In genomic region chr6:53795702-53796450, GRCh38 we compare ENCODE assay signal across 8 cellular contexts. TPM values are rescaled to one million over a fixed set of nuclear protein-coding genes. Genes with fewer than 3 reads are reported as not detected.
DNase-seq lines count a peak whose midpoint lies in the region; ATAC-seq and TF ChIP-seq lines count a peak whose summit lies in the region.

No MANE protein-coding gene starts in this region.

- H3K9ac ChIP-seq in neuronal stem cell (ENCODE audit: low read depth, low read length, poor library complexity): peak overlapping the region; percentile 73

- H3K79me1 ChIP-seq in neuronal stem cell (ENCODE audit: low read depth, low read length): no peaks in the 10 kb centered on the region

- no peaks in the 10 kb centered on the region for H3K9me3 ChIP-seq in BE2C
- H3K9me3 ChIP-seq in neuronal stem cell (replicated peaks in 1 of 2; ENCODE audit: control insufficient read depth in 2 of 2, insufficient read depth in 1 of 2, low read depth in 1 of 2, low read length in 2 of 2): no peaks in the 10 kb centered on the region

- peak overlapping the region; percentile 90 for H3K4me3 ChIP-seq in BE2C (ENCODE audit: low read depth, low read length)
- peak overlapping the region; percentile 81 to 90 for H3K4me3 ChIP-seq in neuronal stem cell (ENCODE audit: low read length in 2 of 2)

- peak overlapping the region; percentile 36 for H2AK5ac ChIP-seq in neuronal stem cell (ENCODE audit: low read depth, low read length)

- H3K36me3 ChIP-seq in BE2C (no peaks in the 10 kb centered on the region), neuronal stem cell (replicated peaks in 1 of 2; ENCODE audit: control insufficient read depth in 2 of 2, insufficient read depth in 2 of 2, low read length in 2 of 2) (no peaks in the 10 kb centered on the region)

- peaks cover 24% of the 10 kb centered on the region for H3K4me1 Mint-ChIP-seq in activated T-cell treated with anti-CD3 and anti-CD28 coated beads, Interleukin-2, amount 50 U/mL, for 4 hours (ENCODE audit: low read depth)

- H2BK5ac ChIP-seq in neuronal stem cell (ENCODE audit: low read length): no peak overlapping the region

- H3K4me1 ChIP-seq in BE2C (no peaks in the 10 kb centered on the region), foreskin keratinocyte (peaks cover 19% of the 10 kb centered on the region), neuronal stem cell (ENCODE audit: control insufficient read depth in 2 of 2, insufficient read depth in 1 of 2, low read depth in 1 of 2, low read length in 2 of 2) (peaks cover 3 to 6% of the 10 kb centered on the region in 2 donors)

- no peak for TF ChIP-seq CTCF in BE2C (IDR thresholded peaks at IDR 0.05; ENCODE audit: low read depth, low read length)
- no peak for TF ChIP-seq CTCF in foreskin keratinocyte (conservative IDR thresholded peaks at IDR 0.05)

- H3K4ac ChIP-seq in neuronal stem cell (ENCODE audit: low read length): no peak overlapping the region

- no peak overlapping the region for H2BK12ac ChIP-seq in neuronal stem cell (ENCODE audit: low read length)

- peak overlapping the region; percentile 95 for H3K4me3 Mint-ChIP-seq in activated T-cell treated with anti-CD3 and anti-CD28 coated beads, Interleukin-2, amount 50 U/mL, for 4 hours

- peak overlapping the region; percentile 48 for H3K14ac ChIP-seq in neuronal stem cell (ENCODE audit: low read length)

- in situ Hi-C loops in KBM-7 (cut with MboI; ENCODE audit: low pct_unique_long_range_greater_than_20kb, low sequenced_read_pairs): no loop called here

- no peak overlapping the region for H4K8ac ChIP-seq in neuronal stem cell (ENCODE audit: low read depth, low read length)

- no peak overlapping the region for H2BK15ac ChIP-seq in neuronal stem cell (ENCODE audit: low read length)

- H4K91ac ChIP-seq in neuronal stem cell (ENCODE audit: low read depth, low read length, poor library complexity): no peak overlapping the region

- H3K36me3 Mint-ChIP-seq in activated T-cell treated with anti-CD3 and anti-CD28 coated beads, Interleukin-2, amount 50 U/mL, for 4 hours (ENCODE audit: insufficient read depth): no peaks in the 10 kb centered on the region

- DNase-seq in BE2C (no peak), KBM-7 (peak; percentile 29), foreskin keratinocyte (peak in 1 of 2 donors; percentile 72), neuronal stem cell (ENCODE audit: low spot score) (peak; percentile 40), left lobe of liver (ENCODE audit: low spot score) (no peak), mesenteric fat pad (ENCODE audit: low spot score) (no peak), H4 (ENCODE audit: low spot score) (no peak)
- peak; percentile 10 for DNase-seq in activated T-cell treated with anti-CD3 and anti-CD28 coated beads, Interleukin-2, amount 50 U/mL, for 4 hours

- ATAC-seq in activated T-cell treated with anti-CD3 and anti-CD28 coated beads, Interleukin-2, amount 50 U/mL, for 4 hours: peak in 1 of 2 donors; percentile 5
- ATAC-seq in foreskin keratinocyte (peak; percentile 23), left lobe of liver (no peak)

- no peaks in the 10 kb centered on the region for H3K9me3 Mint-ChIP-seq in activated T-cell treated with anti-CD3 and anti-CD28 coated beads, Interleukin-2, amount 50 U/mL, for 4 hours

- peak overlapping the region; percentile 93 for H3K18ac ChIP-seq in neuronal stem cell (ENCODE audit: low read length)

- H2AFZ ChIP-seq in neuronal stem cell (ENCODE audit: low read length): peak overlapping the region; percentile 94

- H3K27ac ChIP-seq in foreskin keratinocyte (peak overlapping the region; percentile 22), neuronal stem cell (replicated peaks; ENCODE audit: low read length) (no peak overlapping the region)

- WGBS in neuronal stem cell (ENCODE audit: extremely low coverage in 2 of 2, insufficient read length in 2 of 2, insufficient replicate concordance in 1 of 2), 2 donors: no CpG with 5 or more reads among the region's 47 CpGs

- peak overlapping the region; percentile 70 for H3K23ac ChIP-seq in neuronal stem cell (ENCODE audit: low read depth, low read length, poor library complexity)

- peaks cover 14% of the 10 kb centered on the region for H3K27me3 Mint-ChIP-seq in activated T-cell treated with anti-CD3 and anti-CD28 coated beads, Interleukin-2, amount 50 U/mL, for 4 hours (ENCODE audit: low read depth)

- peak overlapping the region; percentile 90 for H3K4me2 ChIP-seq in neuronal stem cell (ENCODE audit: insufficient read depth, low read length, poor library complexity, severe bottlenecking)

- H2BK120ac ChIP-seq in neuronal stem cell (ENCODE audit: low read depth, low read length): no peak overlapping the region

- H3K27me3 ChIP-seq in BE2C (peaks cover 26% of the 10 kb centered on the region), foreskin keratinocyte (no peaks in the 10 kb centered on the region), neuronal stem cell (ENCODE audit: control insufficient read depth in 3 of 3, insufficient read depth in 3 of 3, low read depth in 1 of 3, low read length in 3 of 3) (peaks cover 0 to 3% (median 2%) of the 10 kb centered on the region in 3 experiments)

RNA-seq across cellular contexts. Expression of gene LRRC1, which starts 1.1 kb away (rescaled TPM):
- polyA plus RNA-seq in BE2C (2012; ENCODE audit: insufficient read depth, insufficient read length, low read depth): 0.37 TPM
- total RNA-seq in activated T-cell treated with anti-CD3 and anti-CD28 coated beads, Interleukin-2, amount 50 U/mL, for 4 hours: 1 to 10 TPM in 1 of 3 donors, under 1 TPM in 2; 0.78 to 1.9 (median 0.79) TPM
- total RNA-seq in foreskin keratinocyte (22.5 and 23.6 TPM in 2 replicates), left lobe of liver (1.0 TPM), mesenteric fat pad (6.2 TPM)
- polyA plus RNA-seq in foreskin keratinocyte: 9.2 and 10.7 TPM in 2 replicates
- 7.5 TPM for polyA plus RNA-seq in neuronal stem cell (2013, experiment 1 of 2)
- polyA plus RNA-seq in neuronal stem cell (2013, experiment 2 of 2): 7.4 TPM
- 7.9 and 10.3 TPM in 2 replicates for total RNA-seq in H4 (2014; rRNA removed; shearing (Covaris generic))

Comparison
In these comparisons a context has a peak if more than half of its experiments do, and no peak if none do; other contexts are left out.
1. DNase-seq: peak in KBM-7 (single experiment), activated T-cell treated with anti-CD3 and anti-CD28 coated beads, Interleukin-2, amount 50 U/mL, for 4 hours (single experiment) and neuronal stem cell (single experiment); none in BE2C (single experiment), left lobe of liver (single experiment), mesenteric fat pad (single experiment) and H4 (single experiment).